8 cellular contexts compared by ENCODE assay signal in genomic region chr16:67718668-67719047, GRCh38. TPM values are rescaled to one million over a fixed set of nuclear protein-coding genes. Genes with fewer than 3 reads are reported as not detected.
DNase-seq lines count a peak whose midpoint lies in the region; ATAC-seq and TF ChIP-seq lines count a peak whose summit lies in the region.

No MANE protein-coding gene starts in this region.

- no peak for TF ChIP-seq CTCF in GM13977 (IDR thresholded peaks at IDR 0.05; ENCODE audit: extremely low read depth, insufficient read depth, missing control alignments)
- TF ChIP-seq CTCF in right atrium auricular region (IDR thresholded peaks at IDR 0.05) = no peak

- no peaks in the 10 kb centered on the region for H3K36me3 ChIP-seq in right atrium auricular region

- DNase-seq in GM13977 (ENCODE audit: low spot score) = peak; percentile 64
- peak; percentile 63 for DNase-seq in activated CD8-positive, alpha-beta memory T cell treated with anti-CD3 and anti-CD28 coated beads, Interleukin-2, amount 50 U/mL, for 48 hours
- DNase-seq in right atrium auricular region (ENCODE audit: low spot score) = no peak
- no peak for DNase-seq in DMS79 (lab: John Stamatoyannopoulos, UW)

- peak; percentile 13 for ATAC-seq in HG03135 (IDR thresholded peaks at IDR 0.05; ENCODE audit: unreplicated experiment)
- ATAC-seq in GM21576 (IDR thresholded peaks at IDR 0.05; ENCODE audit: unreplicated experiment) = no peak
- no peak for ATAC-seq in HG02610 (IDR thresholded peaks at IDR 0.05; ENCODE audit: unreplicated experiment)

- H3K27me3 ChIP-seq in right atrium auricular region = no peaks in the 10 kb centered on the region

- peak overlapping the region; percentile 84 to 94 for H3K27ac ChIP-seq in right atrium auricular region
- H3K27ac ChIP-seq in skin epidermis = peak overlapping the region; percentile 40 to 97 (median 91)

- in situ Hi-C loops in GM13977 (cut with MboI; ENCODE audit: low pct_unique_long_range_greater_than_20kb, low sequenced_read_pairs, unreplicated experiment) = no loop called here

- H3K4me1 ChIP-seq in right atrium auricular region = peaks cover 0 to 27% of the 10 kb centered on the region in 2 donors

- H3K4me3 ChIP-seq in right atrium auricular region (peak overlapping the region; percentile 85 to 90), skin epidermis (peak overlapping the region; percentile 79 to 97 (median 87))

- no peaks in the 10 kb centered on the region for H3K9me3 ChIP-seq in right atrium auricular region

RNA-seq across cellular contexts. Expression of gene GFOD2, which starts 0.5 kb away (rescaled TPM):
- 1 to 10 TPM; 7.1 to 9.2 TPM for total RNA-seq in right atrium auricular region

RNA-seq across cellular contexts. Expression of gene C16orf86, which starts 52.0 kb away (rescaled TPM):
- 1 to 10 TPM; 3.6 to 7.7 TPM for total RNA-seq in right atrium auricular region

RNA-seq across cellular contexts. Expression of gene ENKD1, which starts 52.1 kb away (rescaled TPM):
- total RNA-seq in right atrium auricular region = 10 to 100 TPM in 1 of 2 donors, 1 to 10 TPM in 1; 9.2 to 12.3 TPM

RNA-seq across cellular contexts. Expression of gene PARD6A, which starts 57.9 kb away (rescaled TPM):
- total RNA-seq in right atrium auricular region = 1 to 10 TPM; 3.9 to 5.6 TPM

RNA-seq across cellular contexts. Expression of gene ACD, which starts 58.6 kb away (rescaled TPM):
- 10 to 100 TPM in 1 of 2 donors, 1 to 10 TPM in 1; 7.0 to 10.8 TPM for total RNA-seq in right atrium auricular region

Comparison
In these comparisons a context has a peak if more than half of its experiments do, and no peak if none do; other contexts are left out.
1. DNase-seq: peak in GM13977 (single experiment) and activated CD8-positive, alpha-beta memory T cell treated with anti-CD3 and anti-CD28 coated beads, Interleukin-2, amount 50 U/mL, for 48 hours (single experiment); none in right atrium auricular region (single experiment) and DMS79 (single experiment).